16 cellular contexts compared by ENCODE assay signal in genomic region chr11:70415642-70416395, GRCh38. TPM values are rescaled to one million over a fixed set of nuclear protein-coding genes. Genes with fewer than 3 reads are reported as not detected.
A peak's percentile ranks its signal among the peaks of the same experiment; 100 is the strongest.
DNase-seq lines count a peak whose midpoint lies in the region; ATAC-seq and TF ChIP-seq lines count a peak whose summit lies in the region.
"Had no signal": no experiment of that assay in that cellular context is flagged by ENCODE, and none has a peak within 500 bp of the region (broad histone marks: within the 10 kb centered on the region; RNA-seq: fewer than 3 reads in every experiment).

No MANE protein-coding gene starts in this region.

- no peak overlapping the region for H3K4me3 Mint-ChIP-seq in osteocyte (ENCODE audit: unreplicated experiment)
- H3K4me3 Mint-ChIP-seq: activated B cell treated with CpG ODN at 0.5 μM for 24 hours had no signal

- H3K4me3 ChIP-seq in dorsolateral prefrontal cortex (no peak overlapping the region), left ventricle myocardium inferior (no peak overlapping the region), body of pancreas (no peak overlapping the region)
- H3K4me3 ChIP-seq: coronary artery, pancreas, testis had no signal

- peaks cover 14% of the 10 kb centered on the region for H3K4me1 ChIP-seq in left ventricle myocardium inferior
- no peaks in the 10 kb centered on the region for H3K4me1 ChIP-seq in body of pancreas
- H3K4me1 ChIP-seq: pancreas had no signal

- peaks cover 13% of the 10 kb centered on the region for H3K4me1 Mint-ChIP-seq in osteocyte (ENCODE audit: unreplicated experiment)
- H3K4me1 Mint-ChIP-seq: activated B cell treated with CpG ODN at 0.5 μM for 24 hours had no signal

- no peaks in the 10 kb centered on the region for H3K27me3 Mint-ChIP-seq in osteocyte (ENCODE audit: unreplicated experiment)

- peaks cover 99% of the 10 kb centered on the region for H3K36me3 ChIP-seq in left ventricle myocardium inferior
- H3K36me3 ChIP-seq in body of pancreas (replicated peaks in 1 of 2; ENCODE audit: insufficient read depth in 1 of 2, low read depth in 2 of 2) = peaks cover 17 to 38% of the 10 kb centered on the region in 2 donors

- ATAC-seq in HG03521 (IDR thresholded peaks at IDR 0.05; ENCODE audit: unreplicated experiment) = no peak
- ATAC-seq in body of pancreas = no peak

- H3K9me3 Mint-ChIP-seq in osteocyte (ENCODE audit: unreplicated experiment) = no peaks in the 10 kb centered on the region
- H3K9me3 Mint-ChIP-seq: activated B cell treated with CpG ODN at 0.5 μM for 24 hours had no signal

- H3K27ac ChIP-seq in dorsolateral prefrontal cortex (peak overlapping the region in 41 of 59 donors; percentile 7 to 83 (median 47)), left ventricle myocardium inferior (replicated peaks) (no peak overlapping the region), body of pancreas (no peak overlapping the region)
- H3K27ac ChIP-seq: 22Rv1, coronary artery, pancreas, testis had no signal

- TF ChIP-seq CTCF in dorsolateral prefrontal cortex (IDR thresholded peaks at IDR 0.05 in 54 of 56, conservative IDR thresholded peaks at IDR 0.05 in 2 of 56; ENCODE audit: low read depth in 1 of 56, partially characterized antibody in 56 of 56) = no peak
- no peak for TF ChIP-seq CTCF in osteocyte (IDR thresholded peaks at IDR 0.05)
- TF ChIP-seq CTCF in left ventricle myocardium inferior (IDR thresholded peaks at IDR 0.05; ENCODE audit: borderline replicate concordance) = no peak
- no peak for TF ChIP-seq CTCF in body of pancreas (IDR thresholded peaks at IDR 0.05)

- intact Hi-C loops in dorsolateral prefrontal cortex (cut with DNase I) = no loop called here
- intact Hi-C loops in left ventricle myocardium inferior (cut with micrococcal nuclease) = no loop called here
- intact Hi-C loops in body of pancreas (cut with DNase I) = no loop called here

- peaks cover 40% of the 10 kb centered on the region for H3K36me3 Mint-ChIP-seq in osteocyte (ENCODE audit: unreplicated experiment)

- H3K9me3 ChIP-seq in left ventricle myocardium inferior (replicated peaks) = no peaks in the 10 kb centered on the region
- H3K9me3 ChIP-seq in body of pancreas = no peaks in the 10 kb centered on the region
- H3K9me3 ChIP-seq: pancreas, testis had no signal

- WGBS in body of pancreas, 2 donors = 78 to 92% methylated on average over 24 to 25 of the region's 25 CpGs

- DNase-seq in SKM-1 treated with dmso at 0.1 percent for 144 hours (lab: John Stamatoyannopoulos, UW; ENCODE audit: unreplicated experiment) (peak; percentile 25), SKM-1 (lab: John Stamatoyannopoulos, UW; ENCODE audit: unreplicated experiment) (no peak), NOMO-1 treated with DMSO at 0.1 percent for 48 hours (lab: John Stamatoyannopoulos, UW; ENCODE audit: unreplicated experiment) (peak; percentile 92), dorsolateral prefrontal cortex (no peak), osteocyte (ENCODE audit: extremely low spot score, unreplicated experiment) (no peak), left ventricle myocardium inferior (no peak), body of pancreas (no peak)
- DNase-seq: activated B cell treated with CpG ODN at 0.5 μM for 24 hours; NCI-H187 treated with DMSO at 0.1 percent for 48 hours; NCI-H774; stimulated activated CD4-positive, alpha-beta T cell treated with anti-CD3 and anti-CD28 coated beads, Interleukin-12 subunit alpha, Interleukin-12 subunit beta, amount 100 ng/mL, for 4 hours; testis had no signal

- TF ChIP-seq POLR2A in body of pancreas (IDR thresholded peaks at IDR 0.05) = no peak

- peak overlapping the region; percentile 78 for H3K27ac Mint-ChIP-seq in osteocyte (ENCODE audit: unreplicated experiment)
- H3K27ac Mint-ChIP-seq: activated B cell treated with CpG ODN at 0.5 μM for 24 hours had no signal

- H3K27me3 ChIP-seq in dorsolateral prefrontal cortex (no peaks in the 10 kb centered on the region), left ventricle myocardium inferior (ENCODE audit: low read depth) (no peaks in the 10 kb centered on the region), body of pancreas (no peaks in the 10 kb centered on the region)
- H3K27me3 ChIP-seq: pancreas, testis had no signal

RNA-seq across cellular contexts. Expression of gene CTTN, which starts 17.5 kb away (rescaled TPM):
- total RNA-seq in dorsolateral prefrontal cortex = 100 to 1,000 TPM; 183 to 372 (median 269) TPM
- total RNA-seq in osteocyte = 296 and 313 TPM in 2 replicates
- 144 TPM for total RNA-seq in left ventricle myocardium inferior
- total RNA-seq in body of pancreas = 100 to 1,000 TPM; 126 to 197 TPM

Comparison
In these comparisons a context has a peak if more than half of its experiments do, and no peak if none do; other contexts are left out.
1. DNase-seq: peak in SKM-1 treated with dmso at 0.1 percent for 144 hours (single experiment) and NOMO-1 treated with DMSO at 0.1 percent for 48 hours (single experiment); none in SKM-1 (single experiment), dorsolateral prefrontal cortex (0 of 10), osteocyte (single experiment), left ventricle myocardium inferior (single experiment) and body of pancreas (0 of 4).
2. H3K27ac ChIP-seq: peak in dorsolateral prefrontal cortex (41 of 59); none in left ventricle myocardium inferior (single experiment) and body of pancreas (0 of 4).